In the genomic region with DNA sequence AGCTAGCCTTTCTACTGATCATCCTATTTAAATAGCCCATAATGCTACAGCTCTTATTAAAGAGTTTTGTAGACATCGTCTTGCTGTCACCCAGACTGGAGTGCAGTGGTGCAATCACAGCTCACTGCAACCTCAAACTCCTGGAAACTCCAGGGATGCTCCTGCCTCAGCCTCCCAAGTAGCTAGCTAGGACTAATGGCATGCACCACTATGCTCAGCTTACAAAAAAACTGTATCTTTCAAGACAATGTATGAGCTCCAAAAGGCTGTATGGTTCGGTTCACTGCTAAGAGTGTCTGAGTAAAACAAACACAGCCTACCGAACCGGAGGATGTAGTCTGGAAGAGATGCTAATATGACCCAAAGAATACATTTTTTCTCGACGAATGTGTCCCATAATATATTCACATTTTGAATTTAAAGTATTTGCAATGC, we compare ENCODE assay signal across 8 cellular contexts. TPM values are rescaled to one million over a fixed set of nuclear protein-coding genes. Genes with fewer than 3 reads are reported as not detected.
DNase-seq lines count a peak whose midpoint lies in the region; ATAC-seq and TF ChIP-seq lines count a peak whose summit lies in the region.

No MANE protein-coding gene starts in this region.

- TF ChIP-seq POLR2A in gastroesophageal sphincter (IDR thresholded peaks at IDR 0.05), result no peak

- CTCF ChIA-PET in CD8-positive, alpha-beta memory T cell (lab: Charles Lee), result interaction anchor here (1.3 to 1.7 kb wide), 3 partner anchors 45 to 77 kb away, joined by 3 to 6 read pairs (median 4); a partner anchor contains a TSS

- peak overlapping the region; percentile 88 to 100 (median 100) for H3K4me3 Mint-ChIP-seq in CD8-positive, alpha-beta memory T cell
- H3K4me3 Mint-ChIP-seq in mesothelial cell of epicardium, result peak overlapping the region; percentile 100

- H3K27ac ChIP-seq in CD8-positive, alpha-beta memory T cell (ENCODE audit: low read depth, low read length), result no peak overlapping the region
- peak overlapping the region; percentile 85 for H3K27ac ChIP-seq in Karpas-422 (ENCODE audit: low read length)
- H3K27ac ChIP-seq in brain microvascular endothelial cell, result no peak overlapping the region
- no peak overlapping the region for H3K27ac ChIP-seq in gastroesophageal sphincter

- peak overlapping the region; percentile 76 to 99 (median 90) for H3K27ac Mint-ChIP-seq in CD8-positive, alpha-beta memory T cell
- H3K27ac Mint-ChIP-seq in mesothelial cell of epicardium, result peak overlapping the region; percentile 79

- H3K79me2 ChIP-seq in Karpas-422 (ENCODE audit: low read length), result peaks cover 99% of the 10 kb centered on the region

- no peak for ATAC-seq in gastroesophageal sphincter

- no peak for DNase-seq in CD8-positive, alpha-beta memory T cell
- DNase-seq in Karpas-422 (peak; percentile 59), brain microvascular endothelial cell (no peak), mesothelial cell of epicardium (ENCODE audit: low spot score in 2 of 2, unreplicated experiment in 2 of 2) (no peak), G401 (ENCODE audit: low spot score) (no peak), NCI-H510A treated with DMSO at 0.1 percent for 48 hours (lab: John Stamatoyannopoulos, UW) (no peak), superior temporal gyrus (ENCODE audit: extremely low spot score) (no peak)

- TF ChIP-seq CTCF in brain microvascular endothelial cell (IDR thresholded peaks at IDR 0.05; ENCODE audit: low read depth, low read length, missing control alignments) (no peak), mesothelial cell of epicardium (IDR thresholded peaks at IDR 0.05; ENCODE audit: unreplicated experiment) (no peak), gastroesophageal sphincter (IDR thresholded peaks at IDR 0.05) (no peak)

- TF ChIP-seq EP300 in gastroesophageal sphincter (IDR thresholded peaks at IDR 0.05), result no peak

- WGBS in gastroesophageal sphincter (ENCODE audit: low coverage in 1 of 2), 2 donors, result 70 to 74% methylated on average over 4 to 6 of the region's 6 CpGs

- peaks cover 0 to 82% (median 22%) of the 10 kb centered on the region in 3 donors for H3K36me3 Mint-ChIP-seq in CD8-positive, alpha-beta memory T cell
- H3K36me3 Mint-ChIP-seq in mesothelial cell of epicardium, result peaks cover 24% of the 10 kb centered on the region

- H3K4me3 ChIP-seq in CD8-positive, alpha-beta memory T cell (ENCODE audit: low read length), result peak overlapping the region; percentile 21
- H3K4me3 ChIP-seq in Karpas-422 (ENCODE audit: low read length), result peak overlapping the region; percentile 79
- H3K4me3 ChIP-seq in brain microvascular endothelial cell (ENCODE audit: low read depth, low read length), result peak overlapping the region; percentile 98
- H3K4me3 ChIP-seq in gastroesophageal sphincter, result peak overlapping the region in 1 of 2 donors; percentile 84

- H3K36me3 ChIP-seq in CD8-positive, alpha-beta memory T cell (ENCODE audit: insufficient read depth, low read length), result peaks cover 52% of the 10 kb centered on the region
- H3K36me3 ChIP-seq in Karpas-422 (ENCODE audit: insufficient read depth, low read length) (peaks cover 73% of the 10 kb centered on the region), brain microvascular endothelial cell (replicated peaks) (peaks cover 60% of the 10 kb centered on the region), gastroesophageal sphincter (peaks cover 0 to 58% of the 10 kb centered on the region in 2 donors)

- no peaks in the 10 kb centered on the region for H3K9me2 ChIP-seq in Karpas-422 (replicated peaks; ENCODE audit: insufficient read depth, low read length)

- in situ Hi-C loops in brain microvascular endothelial cell (cut with HindIII; ENCODE audit: low pct_ligation_motif_present, low sequenced_read_pairs), result no loop called here
- in situ Hi-C loops in G401 (cut with HindIII; ENCODE audit: low sequenced_read_pairs), result no loop called here

- H3K27me3 Mint-ChIP-seq in CD8-positive, alpha-beta memory T cell, result peaks cover 0 to 5% of the 10 kb centered on the region in 2 donors
- no peaks in the 10 kb centered on the region for H3K27me3 Mint-ChIP-seq in mesothelial cell of epicardium (ENCODE audit: low read depth)

- H2AFZ ChIP-seq in Karpas-422 (ENCODE audit: low read length), result no peak overlapping the region

- H3K9ac ChIP-seq in Karpas-422 (ENCODE audit: low read length), result peak overlapping the region; percentile 85

- H3K4me2 ChIP-seq in Karpas-422 (ENCODE audit: low read depth, low read length, poor library complexity, severe bottlenecking), result peak overlapping the region; percentile 92

- H3K4me1 ChIP-seq in CD8-positive, alpha-beta memory T cell (ENCODE audit: insufficient read depth, low read length), result peaks cover 76% of the 10 kb centered on the region
- H3K4me1 ChIP-seq in Karpas-422 (ENCODE audit: low read length), result peaks cover 71% of the 10 kb centered on the region
- peaks cover 20 to 54% (median 22%) of the 10 kb centered on the region in 3 donors for H3K4me1 ChIP-seq in gastroesophageal sphincter

- no peaks in the 10 kb centered on the region for H3K9me3 ChIP-seq in CD8-positive, alpha-beta memory T cell (ENCODE audit: low read length)
- no peaks in the 10 kb centered on the region for H3K9me3 ChIP-seq in Karpas-422 (ENCODE audit: low read length)
- H3K9me3 ChIP-seq in gastroesophageal sphincter, result no peaks in the 10 kb centered on the region

- H3K4me1 Mint-ChIP-seq in CD8-positive, alpha-beta memory T cell, result peaks cover 78 to 88% (median 79%) of the 10 kb centered on the region in 3 donors
- H3K4me1 Mint-ChIP-seq in mesothelial cell of epicardium, result peaks cover 53% of the 10 kb centered on the region

- POLR2A ChIA-PET in CD8-positive, alpha-beta memory T cell (lab: Charles Lee), result interaction anchor here (0.5 to 4.6 kb wide), 2 partner anchors 20 to 46 kb away, joined by 4 to 93 read pairs; a partner anchor contains a TSS

- peaks cover 0 to 1% (median 0%) of the 10 kb centered on the region in 5 donors for H3K9me3 Mint-ChIP-seq in CD8-positive, alpha-beta memory T cell
- no peaks in the 10 kb centered on the region for H3K9me3 Mint-ChIP-seq in mesothelial cell of epicardium

- H3K27me3 ChIP-seq in CD8-positive, alpha-beta memory T cell (ENCODE audit: insufficient read depth, low read length, poor library complexity, severe bottlenecking), result no peaks in the 10 kb centered on the region
- H3K27me3 ChIP-seq in Karpas-422 (ENCODE audit: low read length) (no peaks in the 10 kb centered on the region), brain microvascular endothelial cell (replicated peaks) (no peaks in the 10 kb centered on the region), gastroesophageal sphincter (no peaks in the 10 kb centered on the region)

- peaks cover 70% of the 10 kb centered on the region for H4K20me1 ChIP-seq in Karpas-422 (ENCODE audit: insufficient read depth, low read depth, low read length)

RNA-seq across cellular contexts. Expression of a gene that starts 2.6 kb away (rescaled TPM):
- 100 to 1,000 TPM; 249 to 265 TPM for total RNA-seq in CD8-positive, alpha-beta memory T cell
- 18.0 TPM for polyA plus RNA-seq in CD8-positive, alpha-beta memory T cell
- 289 and 429 TPM in 2 replicates for total RNA-seq in Karpas-422 (2014; rRNA removed; shearing (Covaris generic); ENCODE audit: low replicate concordance)
- total RNA-seq in mesothelial cell of epicardium (155 to 166 TPM (median 155 TPM) in 3 replicates), gastroesophageal sphincter (100 to 1,000 TPM in 1 of 4 donors, 10 to 100 TPM in 3; 28.3 to 114 (median 58.1) TPM)
- total RNA-seq in G401 (2014; rRNA removed; shearing (Covaris generic)), result 108 and 182 TPM in 2 replicates

RNA-seq across cellular contexts. Expression of a gene that starts 2.8 kb away (rescaled TPM):
- total RNA-seq in CD8-positive, alpha-beta memory T cell, result 10 to 100 TPM; 14.9 to 16.8 TPM
- polyA plus RNA-seq in CD8-positive, alpha-beta memory T cell, result 18.6 TPM
- total RNA-seq in Karpas-422 (2014; rRNA removed; shearing (Covaris generic); ENCODE audit: low replicate concordance), result 44.0 and 81.4 TPM in 2 replicates
- total RNA-seq in mesothelial cell of epicardium (29.0 to 37.7 TPM (median 34.5 TPM) in 3 replicates), gastroesophageal sphincter (10 to 100 TPM; 33.8 to 81.4 (median 45.4) TPM)
- total RNA-seq in G401 (2014; rRNA removed; shearing (Covaris generic)), result 10.7 and 21.2 TPM in 2 replicates

RNA-seq across cellular contexts. Expression of a gene that starts 45.4 kb away (rescaled TPM):
- total RNA-seq in CD8-positive, alpha-beta memory T cell, result 10 to 100 TPM; 39.4 to 42.8 TPM
- polyA plus RNA-seq in CD8-positive, alpha-beta memory T cell, result 25.1 TPM
- 62.0 and 77.4 TPM in 2 replicates for total RNA-seq in Karpas-422 (2014; rRNA removed; shearing (Covaris generic); ENCODE audit: low replicate concordance)
- 54.0 to 58.4 TPM (median 55.5 TPM) in 3 replicates for total RNA-seq in mesothelial cell of epicardium
- total RNA-seq in G401 (2014; rRNA removed; shearing (Covaris generic)), result 34.2 and 38.6 TPM in 2 replicates
- 10 to 100 TPM; 27.1 to 29.7 (median 28.2) TPM for total RNA-seq in gastroesophageal sphincter
